In the genomic region with DNA sequence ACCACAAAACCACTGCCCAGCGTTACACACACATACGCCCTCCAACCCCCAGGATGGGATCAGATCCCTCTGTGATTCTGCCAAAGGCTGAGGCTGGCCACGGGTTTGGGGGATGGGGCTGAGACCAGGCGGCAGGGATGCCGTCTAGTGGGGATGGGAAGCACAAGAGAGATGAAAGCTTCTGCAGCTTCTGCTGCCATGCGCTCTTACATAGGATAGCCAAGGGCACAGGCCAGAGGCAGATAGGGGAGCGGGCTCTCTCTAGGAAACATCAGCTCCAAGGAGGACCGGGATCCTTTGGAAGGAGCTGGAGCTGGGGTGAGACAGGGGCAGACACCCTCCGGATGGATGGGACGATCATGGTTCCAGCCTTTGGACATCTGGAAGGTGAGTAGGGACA, we compare ENCODE assay signal across 14 cellular contexts. TPM values are rescaled to one million over a fixed set of nuclear protein-coding genes. Genes with fewer than 3 reads are reported as not detected.
A peak's percentile ranks its signal among the peaks of the same experiment; 100 is the strongest.
DNase-seq lines count a peak whose midpoint lies in the region; ATAC-seq and TF ChIP-seq lines count a peak whose summit lies in the region.
"Had no signal": no experiment of that assay in that cellular context is flagged by ENCODE, and none has a peak within 500 bp of the region (broad histone marks: within the 10 kb centered on the region; RNA-seq: fewer than 3 reads in every experiment).

No MANE protein-coding gene starts in this region.

- H4K20me1 ChIP-seq in PC-9 (ENCODE audit: insufficient read depth) = no peaks in the 10 kb centered on the region

- H2AFZ ChIP-seq in PC-9 = no peak overlapping the region
- H2AFZ ChIP-seq: GM23248 had no signal

- TF ChIP-seq POLR2A in esophagus squamous epithelium (IDR thresholded peaks at IDR 0.05) = no peak

- H3K9me3 Mint-ChIP-seq in natural killer cell treated with Interleukin-12 subunit alpha and Interleukin-12 subunit beta and Interleukin-15 and Interleukin-18, amount 100 ng/mL, for 72 hours = no peaks in the 10 kb centered on the region

- no peaks in the 10 kb centered on the region for H3K9me2 ChIP-seq in PC-9 (ENCODE audit: insufficient read depth)

- no peak overlapping the region for H3K27ac Mint-ChIP-seq in natural killer cell treated with Interleukin-12 subunit alpha and Interleukin-12 subunit beta and Interleukin-15 and Interleukin-18, amount 100 ng/mL, for 72 hours
- H3K27ac Mint-ChIP-seq: CD4-positive, CD25-positive, alpha-beta regulatory T cell; IgD-negative memory B cell had no signal

- no TSS peak for BruUV-seq in PC-9 (replicated peaks; lab: Mats Ljungman, UMichigan)

- H3K4me3 ChIP-seq in PC-9 (no peak overlapping the region), esophagus squamous epithelium (no peak overlapping the region)
- H3K4me3 ChIP-seq: A549, GM23248 had no signal

- peaks cover 7 to 25% of the 10 kb centered on the region in 2 donors for H3K27me3 Mint-ChIP-seq in natural killer cell treated with Interleukin-12 subunit alpha and Interleukin-12 subunit beta and Interleukin-15 and Interleukin-18, amount 100 ng/mL, for 72 hours
- H3K27me3 Mint-ChIP-seq: CD4-positive, CD25-positive, alpha-beta regulatory T cell had no signal

- POLR2A ChIA-PET in PC-9 (lab: Charles Lee; ENCODE audit: unreplicated experiment) = no interaction called here

- H3K9me3 ChIP-seq in PC-9 (ENCODE audit: insufficient read depth, low read depth) (no peaks in the 10 kb centered on the region), esophagus squamous epithelium (no peaks in the 10 kb centered on the region)
- H3K9me3 ChIP-seq: A549, BE2C had no signal

- peaks cover 49% of the 10 kb centered on the region for H3K4me1 ChIP-seq in PC-9 (replicated peaks; ENCODE audit: insufficient read depth)
- peaks cover 18 to 53% (median 19%) of the 10 kb centered on the region in 3 donors for H3K4me1 ChIP-seq in esophagus squamous epithelium

- H3K27me3 ChIP-seq in PC-9 (ENCODE audit: insufficient read depth, low read depth) (no peaks in the 10 kb centered on the region), esophagus squamous epithelium (no peaks in the 10 kb centered on the region)

- intact Hi-C loops in PC-9 (cut with micrococcal nuclease; ENCODE audit: unreplicated experiment) = no loop called here
- intact Hi-C loops in esophagus squamous epithelium (cut with DNase I) = no loop called here

- peak overlapping the region; percentile 100 for H3K27ac ChIP-seq in PC-9
- peak overlapping the region; percentile 6 to 90 (median 84) for H3K27ac ChIP-seq in esophagus squamous epithelium
- H3K27ac ChIP-seq: GM23248 had no signal

- ATAC-seq in natural killer cell treated with Interleukin-12 subunit alpha and Interleukin-12 subunit beta and Interleukin-15 and Interleukin-18, amount 100 ng/mL, for 72 hours = peak; percentile 4 to 27
- ATAC-seq in HG03108 (IDR thresholded peaks at IDR 0.05; ENCODE audit: unreplicated experiment) = no peak
- ATAC-seq in HG03378 (IDR thresholded peaks at IDR 0.05; ENCODE audit: unreplicated experiment) = no peak
- ATAC-seq: A549 had no signal

- H3K4me3 Mint-ChIP-seq in natural killer cell treated with Interleukin-12 subunit alpha and Interleukin-12 subunit beta and Interleukin-15 and Interleukin-18, amount 100 ng/mL, for 72 hours = no peak overlapping the region
- H3K4me3 Mint-ChIP-seq: CD4-positive, CD25-positive, alpha-beta regulatory T cell; IgD-negative memory B cell had no signal

- CTCF ChIA-PET in PC-9 (lab: Charles Lee) = no interaction called here

- H3K36me3 Mint-ChIP-seq in natural killer cell treated with Interleukin-12 subunit alpha and Interleukin-12 subunit beta and Interleukin-15 and Interleukin-18, amount 100 ng/mL, for 72 hours = no peaks in the 10 kb centered on the region
- H3K36me3 Mint-ChIP-seq: CD4-positive, CD25-positive, alpha-beta regulatory T cell had no signal

- H3K4me2 ChIP-seq in PC-9 = 0 out of 2 replicates have a peak overlapping the region, but pooled peaks have one; percentile 21
- H3K4me2 ChIP-seq: A549 had no signal

- peaks cover 7 to 8% of the 10 kb centered on the region in 2 donors for H3K4me1 Mint-ChIP-seq in natural killer cell treated with Interleukin-12 subunit alpha and Interleukin-12 subunit beta and Interleukin-15 and Interleukin-18, amount 100 ng/mL, for 72 hours (ENCODE audit: low read depth in 2 of 2)
- H3K4me1 Mint-ChIP-seq: CD4-positive, CD25-positive, alpha-beta regulatory T cell had no signal

- no peaks in the 10 kb centered on the region for H3K79me2 ChIP-seq in PC-9 (ENCODE audit: low read depth)

- WGBS in esophagus squamous epithelium, 2 donors = 87 to 89% methylated on average over 8 to 10 of the region's 10 CpGs

- H3K36me3 ChIP-seq in PC-9 (ENCODE audit: low read depth) (no peaks in the 10 kb centered on the region), esophagus squamous epithelium (no peaks in the 10 kb centered on the region)
- H3K36me3 ChIP-seq: BE2C had no signal

- DNase-seq in PC-9 (no peak), esophagus squamous epithelium (lab: John Stamatoyannopoulos, UW) (no peak), NK-92 (lab: John Stamatoyannopoulos, UW; ENCODE audit: unreplicated experiment) (no peak)
- no peak for DNase-seq in natural killer cell treated with Interleukin-12 subunit alpha and Interleukin-12 subunit beta and Interleukin-15 and Interleukin-18, amount 100 ng/mL, for 72 hours (ENCODE audit: low spot score)
- no peak for DNase-seq in activated T-cell treated with anti-CD3 and anti-CD28 coated beads, Interleukin-2, amount 50 U/mL, for 48 hours
- DNase-seq: BE2C; Calu3; CD4-positive, CD25-positive, alpha-beta regulatory T cell; DMS 273 treated with DMSO at 0.1 percent for 48 hours had no signal

- TF ChIP-seq CTCF in PC-9 (conservative IDR thresholded peaks at IDR 0.05) = no peak
- TF ChIP-seq CTCF in esophagus squamous epithelium (IDR thresholded peaks at IDR 0.05) = no peak

- peaks cover 29% of the 10 kb centered on the region for H3F3A ChIP-seq in PC-9 (ENCODE audit: insufficient read depth, low read depth)

RNA-seq across cellular contexts. Expression of a gene that starts 18.7 kb away (rescaled TPM):
- total RNA-seq in PC-9 (2021) (39.0 and 46.2 TPM in 2 replicates), esophagus squamous epithelium (10 to 100 TPM; 29.5 to 77.4 (median 50.8) TPM)
- not detected for total RNA-seq in natural killer cell treated with Interleukin-12 subunit alpha and Interleukin-12 subunit beta and Interleukin-15 and Interleukin-18, amount 100 ng/mL, for 72 hours

Comparison
In these comparisons a context has a peak if more than half of its experiments do, and no peak if none do; other contexts are left out.
1. ATAC-seq: peak in natural killer cell treated with Interleukin-12 subunit alpha and Interleukin-12 subunit beta and Interleukin-15 and Interleukin-18, amount 100 ng/mL, for 72 hours (2 of 2); none in HG03108 (single experiment) and HG03378 (single experiment).
2. RNA of a gene that starts 18.7 kb away (total RNA-seq): 29.5 to 77.4 TPM in esophagus squamous epithelium and 39.0 to 46.2 TPM in PC-9; not detected in natural killer cell treated with Interleukin-12 subunit alpha and Interleukin-12 subunit beta and Interleukin-15 and Interleukin-18, amount 100 ng/mL, for 72 hours; every median in the first group is over 10 times any median in the second.